In the genomic region with DNA sequence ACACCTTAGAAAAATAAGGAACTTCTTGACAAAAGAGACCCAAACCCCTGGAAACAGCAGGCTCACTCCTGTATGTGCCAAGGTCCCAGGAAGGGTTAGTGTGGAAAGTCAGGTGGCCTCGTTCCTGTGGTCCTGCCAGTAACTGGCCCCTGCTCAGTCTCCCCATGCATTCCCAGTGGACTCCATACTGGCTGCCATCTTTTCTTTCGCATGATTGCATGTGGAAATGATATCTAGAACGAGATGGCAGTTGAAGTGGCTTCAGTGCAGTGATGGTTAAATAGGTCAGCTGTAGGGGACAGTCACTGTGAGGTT, we compare ENCODE assay signal across 19 cellular contexts.
"Had no signal": no experiment of that assay in that cellular context is flagged by ENCODE, and none has a peak within 500 bp of the region (broad histone marks: within the 10 kb centered on the region; RNA-seq: fewer than 3 reads in every experiment).

No MANE protein-coding gene starts in this region.

- H3K4me3 ChIP-seq: esophagus muscularis mucosa, gastrocnemius medialis, sigmoid colon, skin epidermis, testis, transverse colon had no signal

- H3K27ac ChIP-seq: epithelial cell of prostate, esophagus muscularis mucosa, gastrocnemius medialis, sigmoid colon, skin epidermis, testis, transverse colon had no signal

- H3K4me1 ChIP-seq: esophagus muscularis mucosa, gastrocnemius medialis, sigmoid colon, testis, transverse colon had no signal

- H3K36me3 ChIP-seq: esophagus muscularis mucosa, gastrocnemius medialis, sigmoid colon, transverse colon had no signal

- DNase-seq: effector memory CD8-positive, alpha-beta T cell; gastrocnemius medialis; glutamatergic neuron; kidney; left cardiac atrium; left ventricle myocardium superior; naive thymus-derived CD4-positive, alpha-beta T cell; nephron progenitor cell; posterior cingulate gyrus; sigmoid colon; stimulated activated CD4-positive, alpha-beta T cell treated with anti-CD3 and anti-CD28 coated beads, Interleukin-2, amount 100 ng/mL, for 24 hours; stimulated activated CD4-positive, alpha-beta T cell treated with anti-CD3 and anti-CD28 coated beads, Interleukin-4, amount 100 ng/mL, for 4 hours; stimulated activated naive B cell treated with anti-CD40 and anti-IgM and Interleukin-4, amounts not matched to agents 10 μg/mL and 1 μg/mL and 100 μg/mL, for 72 hours; stimulated activated naive CD8-positive, alpha-beta T cell treated with anti-CD3 and anti-CD28 coated beads, Interleukin-15, amount 100 ng/mL, for 72 hours; testis; transverse colon had no signal

- H3K9me3 ChIP-seq: esophagus muscularis mucosa, gastrocnemius medialis, sigmoid colon, testis, transverse colon had no signal

- ATAC-seq: effector memory CD8-positive, alpha-beta T cell; gastrocnemius medialis; left cardiac atrium; left ventricle myocardium superior; naive thymus-derived CD4-positive, alpha-beta T cell; stimulated activated naive B cell treated with anti-CD40 and anti-IgM and Interleukin-4, amounts not matched to agents 10 μg/mL and 1 μg/mL and 100 μg/mL, for 72 hours; stimulated activated naive CD8-positive, alpha-beta T cell treated with anti-CD3 and anti-CD28 coated beads, Interleukin-15, amount 100 ng/mL, for 72 hours had no signal

- H3K27me3 ChIP-seq: testis had no signal
